Comparison of ENCODE assay signal across 12 cellular contexts in the genomic region with DNA sequence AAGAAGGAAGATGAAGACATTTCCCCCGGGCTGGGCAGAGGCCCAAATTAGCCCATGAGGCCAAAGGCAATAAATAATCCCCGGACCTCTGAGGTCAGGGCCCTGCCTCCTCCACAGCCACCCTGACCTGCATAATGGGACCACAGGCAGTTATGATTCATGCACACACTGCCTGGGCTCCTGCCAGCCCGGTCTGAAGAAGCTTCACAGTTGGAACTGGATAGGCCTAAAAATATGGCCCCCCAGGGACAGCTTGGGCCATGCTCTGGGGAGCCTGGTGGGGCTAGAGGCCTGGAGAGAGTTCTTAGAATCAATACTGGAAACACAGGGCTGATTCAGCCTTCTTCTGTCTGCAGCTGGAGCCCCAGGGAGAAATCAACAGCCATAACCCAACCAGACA.
A peak's percentile ranks its signal among the peaks of the same experiment; 100 is the strongest.
DNase-seq lines count a peak whose midpoint lies in the region; ATAC-seq and TF ChIP-seq lines count a peak whose summit lies in the region.
"Had no signal": no experiment of that assay in that cellular context is flagged by ENCODE, and none has a peak within 500 bp of the region (broad histone marks: within the 10 kb centered on the region; RNA-seq: fewer than 3 reads in every experiment).

No MANE protein-coding gene starts in this region.

- TF ChIP-seq CTCF in uterus (IDR thresholded peaks at IDR 0.05): no peak

- no peaks in the 10 kb centered on the region for H3K4me1 ChIP-seq in uterus

- H3K36me3 Mint-ChIP-seq in activated naive CD4-positive, alpha-beta T cell treated with anti-CD3 and anti-CD28 coated beads, Interleukin-2, amount 50 U/mL, for 72 hours: peaks cover 0 to 2% of the 10 kb centered on the region in 2 donors

- no peak overlapping the region for H3K27ac Mint-ChIP-seq in activated naive CD4-positive, alpha-beta T cell treated with anti-CD3 and anti-CD28 coated beads, Interleukin-2, amount 50 U/mL, for 72 hours
- H3K27ac Mint-ChIP-seq: activated T-helper 1 cell treated with anti-CD3 and anti-CD28 coated beads, Interleukin-12 subunit alpha, Interleukin-12 subunit beta, Interleukin-2, Interleukin-4 antibody, amounts not matched to agents 30 ng/mL and 10 ng/mL and 1 ng/mL, durations not matched to agents 14 hours and 24 hours and 36 hours had no signal

- H3K27ac ChIP-seq in uterus: no peak overlapping the region
- H3K27ac ChIP-seq: esophagus muscularis mucosa had no signal

- ATAC-seq in Right ventricle myocardium superior (ENCODE audit: poor library complexity) (no peak), HG03432 (IDR thresholded peaks at IDR 0.05; ENCODE audit: unreplicated experiment) (no peak)
- ATAC-seq in activated naive CD4-positive, alpha-beta T cell treated with anti-CD3 and anti-CD28 coated beads, Interleukin-2, amount 50 U/mL, for 72 hours: no peak

- no peaks in the 10 kb centered on the region for H3K9me3 ChIP-seq in uterus
- H3K9me3 ChIP-seq: esophagus muscularis mucosa had no signal

- intact Hi-C loops in Right ventricle myocardium superior (cut with DNase I) (no loop called here), cardiac septum (cut with DNase I) (no loop called here), uterus (cut with DNase I; ENCODE audit: low total_unique reads) (no loop called here)

- in situ Hi-C loops in SK-MEL-5 (cut with HindIII; ENCODE audit: low pct_unique_long_range_greater_than_20kb, low sequenced_read_pairs): no loop called here

- no peaks in the 10 kb centered on the region for H3K27me3 ChIP-seq in uterus
- H3K27me3 ChIP-seq: esophagus muscularis mucosa had no signal

- H3K9me3 Mint-ChIP-seq in activated naive CD4-positive, alpha-beta T cell treated with anti-CD3 and anti-CD28 coated beads, Interleukin-2, amount 50 U/mL, for 72 hours: peaks cover 3 to 11% of the 10 kb centered on the region in 2 donors
- H3K9me3 Mint-ChIP-seq: activated T-helper 1 cell treated with anti-CD3 and anti-CD28 coated beads, Interleukin-12 subunit alpha, Interleukin-12 subunit beta, Interleukin-2, Interleukin-4 antibody, amounts not matched to agents 30 ng/mL and 10 ng/mL and 1 ng/mL, durations not matched to agents 14 hours and 24 hours and 36 hours had no signal

- H3K36me3 ChIP-seq in uterus: no peaks in the 10 kb centered on the region
- H3K36me3 ChIP-seq: esophagus muscularis mucosa had no signal

- no peak for TF ChIP-seq POLR2A in uterus (IDR thresholded peaks at IDR 0.05)

- DNase-seq in Right ventricle myocardium superior: peak; percentile 54
- no peak for DNase-seq in cardiac septum (ENCODE audit: low spot score)
- peak; percentile 86 for DNase-seq in SK-MEL-5 (ENCODE audit: low read depth, low spot score)
- DNase-seq in glomerular visceral epithelial cell (ENCODE audit: extremely low spot score): peak; percentile 93
- peak; percentile 21 to 24 for DNase-seq in uterus
- no peak for DNase-seq in activated naive CD4-positive, alpha-beta T cell treated with anti-CD3 and anti-CD28 coated beads, Interleukin-2, amount 50 U/mL, for 72 hours (ENCODE audit: low spot score in 2 of 2)
- DNase-seq in activated effector memory CD4-positive, alpha-beta T cell treated with anti-CD3 and anti-CD28 coated beads, Interleukin-2, amount 50 U/mL, for 16 hours: no peak
- DNase-seq: caudate nucleus, NCI-H82 had no signal

- no peak overlapping the region for H3K4me3 ChIP-seq in uterus
- H3K4me3 ChIP-seq: esophagus muscularis mucosa had no signal

Comparison
In these comparisons a context has a peak if more than half of its experiments do, and no peak if none do; other contexts are left out.
1. DNase-seq: peak in Right ventricle myocardium superior (single experiment), SK-MEL-5 (single experiment), glomerular visceral epithelial cell (single experiment) and uterus (2 of 2); none in cardiac septum (single experiment), activated naive CD4-positive, alpha-beta T cell treated with anti-CD3 and anti-CD28 coated beads, Interleukin-2, amount 50 U/mL, for 72 hours (0 of 2) and activated effector memory CD4-positive, alpha-beta T cell treated with anti-CD3 and anti-CD28 coated beads, Interleukin-2, amount 50 U/mL, for 16 hours (single experiment).